In the genomic region with DNA sequence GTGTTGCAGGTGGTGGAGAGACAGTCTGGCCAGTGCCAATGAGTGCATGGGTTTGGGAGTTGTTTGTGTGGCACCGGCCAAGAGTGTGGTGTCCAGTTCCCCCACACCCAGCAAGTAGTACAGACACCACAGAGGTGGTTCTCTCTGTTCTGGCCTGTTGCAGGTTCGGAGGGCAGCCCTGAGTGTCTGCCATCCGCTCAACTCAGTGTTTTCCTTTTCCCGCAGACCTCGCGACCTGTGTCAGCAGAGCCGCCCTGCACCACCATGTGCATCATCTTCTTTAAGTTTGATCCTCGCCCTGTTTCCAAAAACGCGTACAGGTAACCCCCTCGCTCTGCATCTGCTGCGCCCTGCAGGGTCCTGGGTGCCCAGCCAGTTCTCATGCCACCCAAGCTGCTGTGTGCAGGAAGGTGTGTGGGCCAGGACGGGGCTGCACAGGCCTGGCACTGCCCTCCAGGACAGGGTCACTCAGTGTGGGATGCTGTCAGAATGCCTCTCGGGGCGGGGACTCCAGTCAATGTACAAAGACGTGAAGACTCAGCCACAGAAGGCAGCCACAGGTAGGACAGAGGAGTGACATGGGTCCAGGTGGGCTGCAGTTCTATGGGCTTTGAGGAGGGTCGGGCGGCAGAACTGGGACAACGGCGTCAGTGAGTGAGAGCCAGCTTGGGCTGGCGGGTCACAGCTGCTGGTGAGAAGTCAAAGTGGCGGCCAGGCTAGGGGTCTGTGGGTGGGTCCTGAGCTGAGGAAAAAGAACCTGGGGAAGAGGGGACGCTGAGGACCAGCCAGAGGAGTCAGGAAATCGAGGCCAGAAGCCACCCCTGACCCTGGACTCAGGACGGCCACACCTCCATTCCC, we compare ENCODE assay signal across 24 cellular contexts. TPM values are rescaled to one million over a fixed set of nuclear protein-coding genes. Genes with fewer than 3 reads are reported as not detected.
DNase-seq lines count a peak whose midpoint lies in the region; ATAC-seq and TF ChIP-seq lines count a peak whose summit lies in the region.
"Had no signal": no experiment of that assay in that cellular context is flagged by ENCODE, and none has a peak within 500 bp of the region (broad histone marks: within the 10 kb centered on the region; RNA-seq: fewer than 3 reads in every experiment).

No MANE protein-coding gene starts in this region.

- H3K36me3 ChIP-seq in DOHH2 (ENCODE audit: control insufficient read depth, low read length) = peaks cover 30% of the 10 kb centered on the region
- peaks cover 0 to 14% of the 10 kb centered on the region in 2 donors for H3K36me3 ChIP-seq in neuronal stem cell (replicated peaks in 1 of 2; ENCODE audit: control insufficient read depth in 2 of 2, insufficient read depth in 2 of 2, low read length in 2 of 2)
- H3K36me3 ChIP-seq: SJCRH30 had no signal

- peaks cover 15% of the 10 kb centered on the region for H3K4me1 Mint-ChIP-seq in activated CD8-positive, alpha-beta T cell treated with anti-CD3 and anti-CD28 coated beads for 36 hours (ENCODE audit: low read depth)
- H3K4me1 Mint-ChIP-seq in activated CD8-positive, alpha-beta T cell treated with anti-CD3 and anti-CD28 coated beads, Interleukin-2, amount 10 ng/mL, durations not matched to agents 7 days and 5 days (ENCODE audit: low read depth) = peaks cover 13% of the 10 kb centered on the region
- peaks cover 11% of the 10 kb centered on the region for H3K4me1 Mint-ChIP-seq in activated T-helper 17 cell treated with anti-CD3 and anti-CD28 coated beads, Interleukin-2, amount 50 U/mL, for 72 hours
- H3K4me1 Mint-ChIP-seq: GM23338 had no signal

- no peaks in the 10 kb centered on the region for H4K20me1 ChIP-seq in DOHH2 (ENCODE audit: control insufficient read depth, insufficient read depth, low read depth, low read length)

- ATAC-seq in activated CD8-positive, alpha-beta T cell treated with anti-CD3 and anti-CD28 coated beads for 36 hours = no peak
- no peak for ATAC-seq in activated CD8-positive, alpha-beta T cell treated with anti-CD3 and anti-CD28 coated beads, Interleukin-2, amount 10 ng/mL, durations not matched to agents 7 days and 5 days
- ATAC-seq in activated T-helper 17 cell treated with anti-CD3 and anti-CD28 coated beads, Interleukin-2, amount 50 U/mL, for 72 hours (replicated peaks) = no peak
- ATAC-seq: GM23338, Panc1, psoas muscle, T-cell had no signal

- H3K4me2 ChIP-seq in DOHH2 (ENCODE audit: low read length) (peak overlapping the region; percentile 65), neuronal stem cell (ENCODE audit: insufficient read depth, low read length, poor library complexity, severe bottlenecking) (no peak overlapping the region)
- H3K4me2 ChIP-seq: GM23338 had no signal

- H3K9me3 Mint-ChIP-seq in activated CD8-positive, alpha-beta T cell treated with anti-CD3 and anti-CD28 coated beads for 36 hours = no peaks in the 10 kb centered on the region
- H3K9me3 Mint-ChIP-seq in activated CD8-positive, alpha-beta T cell treated with anti-CD3 and anti-CD28 coated beads, Interleukin-2, amount 10 ng/mL, durations not matched to agents 7 days and 5 days (ENCODE audit: insufficient read depth) = no peaks in the 10 kb centered on the region
- H3K9me3 Mint-ChIP-seq in activated T-helper 17 cell treated with anti-CD3 and anti-CD28 coated beads, Interleukin-2, amount 50 U/mL, for 72 hours = no peaks in the 10 kb centered on the region
- H3K9me3 Mint-ChIP-seq: GM23338, T-cell had no signal

- H3K9me3 ChIP-seq in DOHH2 (ENCODE audit: control insufficient read depth, insufficient read depth, low read length) = peaks cover 8% of the 10 kb centered on the region; the same call in 1 of the 2 replicates
- H3K9me3 ChIP-seq in neuronal stem cell (replicated peaks in 1 of 2; ENCODE audit: control insufficient read depth in 2 of 2, insufficient read depth in 1 of 2, low read depth in 1 of 2, low read length in 2 of 2) = no peaks in the 10 kb centered on the region
- H3K9me3 ChIP-seq: psoas muscle, SJCRH30, suprapubic skin had no signal

- H2BK5ac ChIP-seq in neuronal stem cell (ENCODE audit: low read length) = no peak overlapping the region

- peak overlapping the region; percentile 39 for H3K9ac ChIP-seq in neuronal stem cell (ENCODE audit: low read depth, low read length, poor library complexity)

- no peak overlapping the region for H3K23ac ChIP-seq in neuronal stem cell (ENCODE audit: low read depth, low read length, poor library complexity)

- H3K4me1 ChIP-seq in DOHH2 (ENCODE audit: control insufficient read depth, low read length) (peaks cover 67% of the 10 kb centered on the region), neuronal stem cell (ENCODE audit: control insufficient read depth in 2 of 2, insufficient read depth in 1 of 2, low read depth in 1 of 2, low read length in 2 of 2) (no peaks in the 10 kb centered on the region)
- H3K4me1 ChIP-seq: SJCRH30 had no signal

- no CpG with 5 or more reads among the region's 25 CpGs for WGBS in neuronal stem cell (ENCODE audit: extremely low coverage in 2 of 2, insufficient read length in 2 of 2, insufficient replicate concordance in 1 of 2), 2 donors

- intact Hi-C loops in activated CD8-positive, alpha-beta T cell treated with anti-CD3 and anti-CD28 coated beads for 36 hours (cut with micrococcal nuclease) = no loop called here

- H2AK5ac ChIP-seq in neuronal stem cell (ENCODE audit: low read depth, low read length) = no peak overlapping the region

- TF ChIP-seq CTCF in activated CD8-positive, alpha-beta T cell treated with anti-CD3 and anti-CD28 coated beads for 36 hours (IDR thresholded peaks at IDR 0.05) = no peak
- no peak for TF ChIP-seq CTCF in DOHH2 (IDR thresholded peaks at IDR 0.05; ENCODE audit: low read depth, low read length, poor library complexity, severe bottlenecking)

- peaks cover 6% of the 10 kb centered on the region for H3K79me1 ChIP-seq in neuronal stem cell (ENCODE audit: low read depth, low read length)

- POLR2A ChIA-PET in activated CD8-positive, alpha-beta T cell treated with anti-CD3 and anti-CD28 coated beads for 36 hours (lab: Charles Lee) = no interaction called here
- POLR2A ChIA-PET in activated CD8-positive, alpha-beta T cell treated with anti-CD3 and anti-CD28 coated beads, Interleukin-2, amount 10 ng/mL, durations not matched to agents 7 days and 5 days (lab: Charles Lee) = no interaction called here

- H3F3A ChIP-seq in DOHH2 (ENCODE audit: control insufficient read depth, insufficient read depth) = peaks cover 8% of the 10 kb centered on the region; the same call in 1 of the 2 replicates

- H3K79me2 ChIP-seq in DOHH2 (ENCODE audit: control insufficient read depth, low read length) = peaks cover 37% of the 10 kb centered on the region

- peak overlapping the region; percentile 92; the same call in 1 of the 2 replicates for H3K27ac ChIP-seq in DOHH2 (ENCODE audit: low read depth, low read length)
- H3K27ac ChIP-seq in neuronal stem cell (replicated peaks; ENCODE audit: low read length) = no peak overlapping the region
- H3K27ac ChIP-seq: psoas muscle, SJCRH30, suprapubic skin had no signal

- H4K8ac ChIP-seq in neuronal stem cell (ENCODE audit: low read depth, low read length) = no peak overlapping the region

- no peak for DNase-seq in activated CD8-positive, alpha-beta T cell treated with anti-CD3 and anti-CD28 coated beads for 36 hours
- no peak for DNase-seq in activated CD8-positive, alpha-beta T cell treated with anti-CD3 and anti-CD28 coated beads, Interleukin-2, amount 10 ng/mL, durations not matched to agents 7 days and 5 days
- DNase-seq in neuronal stem cell (ENCODE audit: low spot score) (no peak), dermis blood vessel endothelial cell (no peak), kidney glomerular epithelial cell (lab: John Stamatoyannopoulos, UW) (no peak)
- no peak for DNase-seq in central memory CD4-positive, alpha-beta T cell
- DNase-seq: activated CD8-positive, alpha-beta memory T cell treated with anti-CD3 and anti-CD28 coated beads, Interleukin-2, amount 50 U/mL, for 4 hours; DMS79 treated with DMSO at 0.1 percent for 48 hours; KG1; MV-4-11; NCI-H187; NCI-H2171 treated with DMSO at 0.1 percent for 48 hours; NCI-H524; psoas muscle; SJCRH30; stimulated activated CD8-positive, alpha-beta memory T cell treated with anti-CD3 and anti-CD28 coated beads, Interleukin-4, amount 100 ng/mL, for 48 hours; T-cell had no signal

- peak overlapping the region; percentile 48 for H3K4me3 ChIP-seq in DOHH2 (ENCODE audit: low read length)
- H3K4me3 ChIP-seq in neuronal stem cell (ENCODE audit: low read length in 2 of 2) = peak overlapping the region in 1 of 2 donors; percentile 34
- H3K4me3 ChIP-seq: GM23338, lung, psoas muscle, SJCRH30, suprapubic skin had no signal

- no peak overlapping the region for H2BK12ac ChIP-seq in neuronal stem cell (ENCODE audit: low read length)

- no peak overlapping the region for H2AFZ ChIP-seq in neuronal stem cell (ENCODE audit: low read length)
- H2AFZ ChIP-seq: GM23338 had no signal

- H3K4me3 Mint-ChIP-seq in activated CD8-positive, alpha-beta T cell treated with anti-CD3 and anti-CD28 coated beads for 36 hours = no peak overlapping the region
- no peak overlapping the region for H3K4me3 Mint-ChIP-seq in activated CD8-positive, alpha-beta T cell treated with anti-CD3 and anti-CD28 coated beads, Interleukin-2, amount 10 ng/mL, durations not matched to agents 7 days and 5 days
- no peak overlapping the region for H3K4me3 Mint-ChIP-seq in activated T-helper 17 cell treated with anti-CD3 and anti-CD28 coated beads, Interleukin-2, amount 50 U/mL, for 72 hours
- H3K4me3 Mint-ChIP-seq: activated naive CD8-positive, alpha-beta T cell; GM23338; T-cell had no signal

- CTCF ChIA-PET in activated CD8-positive, alpha-beta T cell treated with anti-CD3 and anti-CD28 coated beads for 36 hours (lab: Charles Lee) = no interaction called here
- CTCF ChIA-PET in activated CD8-positive, alpha-beta T cell treated with anti-CD3 and anti-CD28 coated beads, Interleukin-2, amount 10 ng/mL, durations not matched to agents 7 days and 5 days (lab: Charles Lee) = no interaction called here

- peak overlapping the region; percentile 73 for H3K14ac ChIP-seq in neuronal stem cell (ENCODE audit: low read length)

- no peaks in the 10 kb centered on the region for H3K9me2 ChIP-seq in DOHH2 (replicated peaks; ENCODE audit: control insufficient read depth, low read length)

- H4K91ac ChIP-seq in neuronal stem cell (ENCODE audit: low read depth, low read length, poor library complexity) = peak overlapping the region; percentile 40

- H3K36me3 Mint-ChIP-seq in activated CD8-positive, alpha-beta T cell treated with anti-CD3 and anti-CD28 coated beads for 36 hours (ENCODE audit: low read depth) = no peaks in the 10 kb centered on the region
- peaks cover 14% of the 10 kb centered on the region for H3K36me3 Mint-ChIP-seq in activated CD8-positive, alpha-beta T cell treated with anti-CD3 and anti-CD28 coated beads, Interleukin-2, amount 10 ng/mL, durations not matched to agents 7 days and 5 days (ENCODE audit: low read depth)
- peaks cover 31% of the 10 kb centered on the region for H3K36me3 Mint-ChIP-seq in activated T-helper 17 cell treated with anti-CD3 and anti-CD28 coated beads, Interleukin-2, amount 50 U/mL, for 72 hours (ENCODE audit: low read depth)
- H3K36me3 Mint-ChIP-seq: activated naive CD8-positive, alpha-beta T cell had no signal

- no peaks in the 10 kb centered on the region for H3K27me3 Mint-ChIP-seq in activated CD8-positive, alpha-beta T cell treated with anti-CD3 and anti-CD28 coated beads for 36 hours
- H3K27me3 Mint-ChIP-seq in activated CD8-positive, alpha-beta T cell treated with anti-CD3 and anti-CD28 coated beads, Interleukin-2, amount 10 ng/mL, durations not matched to agents 7 days and 5 days (ENCODE audit: low read depth) = no peaks in the 10 kb centered on the region
- H3K27me3 Mint-ChIP-seq in activated T-helper 17 cell treated with anti-CD3 and anti-CD28 coated beads, Interleukin-2, amount 50 U/mL, for 72 hours = no peaks in the 10 kb centered on the region
- H3K27me3 Mint-ChIP-seq: activated naive CD8-positive, alpha-beta T cell; T-cell had no signal

- H3K27me3 ChIP-seq in DOHH2 (ENCODE audit: control insufficient read depth, low read length) (no peaks in the 10 kb centered on the region), neuronal stem cell (ENCODE audit: control insufficient read depth in 3 of 3, insufficient read depth in 3 of 3, low read depth in 1 of 3, low read length in 3 of 3) (no peaks in the 10 kb centered on the region)
- H3K27me3 ChIP-seq: SJCRH30, suprapubic skin had no signal

- no peak overlapping the region for H3K4ac ChIP-seq in neuronal stem cell (ENCODE audit: low read length)

- no peak overlapping the region for H3K18ac ChIP-seq in neuronal stem cell (ENCODE audit: low read length)

- no peak overlapping the region for H2BK15ac ChIP-seq in neuronal stem cell (ENCODE audit: low read length)

- no peak overlapping the region for H2BK120ac ChIP-seq in neuronal stem cell (ENCODE audit: low read depth, low read length)

- peak overlapping the region; percentile 17 for H3K27ac Mint-ChIP-seq in activated CD8-positive, alpha-beta T cell treated with anti-CD3 and anti-CD28 coated beads for 36 hours
- H3K27ac Mint-ChIP-seq in activated CD8-positive, alpha-beta T cell treated with anti-CD3 and anti-CD28 coated beads, Interleukin-2, amount 10 ng/mL, durations not matched to agents 7 days and 5 days = no peak overlapping the region
- peak overlapping the region; percentile 35 for H3K27ac Mint-ChIP-seq in activated T-helper 17 cell treated with anti-CD3 and anti-CD28 coated beads, Interleukin-2, amount 50 U/mL, for 72 hours
- H3K27ac Mint-ChIP-seq: activated naive CD8-positive, alpha-beta T cell; GM23338; T-cell had no signal

RNA-seq across cellular contexts. Expression of gene TANGO2, which starts 15.9 kb away (rescaled TPM):
- 10 to 100 TPM; 15.7 to 18.3 TPM for total RNA-seq in activated CD8-positive, alpha-beta T cell treated with anti-CD3 and anti-CD28 coated beads for 36 hours
- 10 to 100 TPM; 39.1 to 43.3 TPM for total RNA-seq in activated CD8-positive, alpha-beta T cell treated with anti-CD3 and anti-CD28 coated beads, Interleukin-2, amount 10 ng/mL, durations not matched to agents 7 days and 5 days
- 10 to 100 TPM; 19.3 to 28.2 TPM for total RNA-seq in activated T-helper 17 cell treated with anti-CD3 and anti-CD28 coated beads, Interleukin-2, amount 50 U/mL, for 72 hours
- polyA plus RNA-seq in neuronal stem cell (2013, experiment 1 of 2) = 4.9 TPM
- polyA plus RNA-seq in neuronal stem cell (2013, experiment 2 of 2) = 4.2 TPM
- 86.0 and 93.6 TPM in 2 replicates for total RNA-seq in dermis blood vessel endothelial cell

RNA-seq across cellular contexts. Expression of gene ARVCF, which starts 20.1 kb away (rescaled TPM):
- 1 to 10 TPM; 1.2 to 1.9 TPM for total RNA-seq in activated CD8-positive, alpha-beta T cell treated with anti-CD3 and anti-CD28 coated beads for 36 hours
- total RNA-seq in activated CD8-positive, alpha-beta T cell treated with anti-CD3 and anti-CD28 coated beads, Interleukin-2, amount 10 ng/mL, durations not matched to agents 7 days and 5 days = 1 to 10 TPM in 1 of 2 experiments, under 1 TPM in 1; 0.86 to 1.4 TPM
- total RNA-seq in activated T-helper 17 cell treated with anti-CD3 and anti-CD28 coated beads, Interleukin-2, amount 50 U/mL, for 72 hours = 1 to 10 TPM; 1.0 to 1.2 TPM
- polyA plus RNA-seq in neuronal stem cell (2013, experiment 1 of 2) = 35.3 TPM
- polyA plus RNA-seq in neuronal stem cell (2013, experiment 2 of 2) = 32.4 TPM
- 123 and 288 TPM in 2 replicates for total RNA-seq in dermis blood vessel endothelial cell

RNA-seq across cellular contexts. Expression of gene DGCR8, which starts 43.3 kb away (rescaled TPM):
- 10 to 100 TPM; 35.0 to 38.8 TPM for total RNA-seq in activated CD8-positive, alpha-beta T cell treated with anti-CD3 and anti-CD28 coated beads for 36 hours
- 10 to 100 TPM; 52.3 to 55.2 TPM for total RNA-seq in activated CD8-positive, alpha-beta T cell treated with anti-CD3 and anti-CD28 coated beads, Interleukin-2, amount 10 ng/mL, durations not matched to agents 7 days and 5 days
- 10 to 100 TPM; 42.8 to 43.2 TPM for total RNA-seq in activated T-helper 17 cell treated with anti-CD3 and anti-CD28 coated beads, Interleukin-2, amount 50 U/mL, for 72 hours
- 16.3 TPM for polyA plus RNA-seq in neuronal stem cell (2013, experiment 1 of 2)
- 16.3 TPM for polyA plus RNA-seq in neuronal stem cell (2013, experiment 2 of 2)
- 30.2 and 30.3 TPM in 2 replicates for total RNA-seq in dermis blood vessel endothelial cell

Comparison
In these comparisons a context has a peak if more than half of its experiments do, and no peak if none do; other contexts are left out.
1. RNA of gene ARVCF, which starts 20.1 kb away (total RNA-seq): 123 to 288 TPM in dermis blood vessel endothelial cell; 1.2 to 1.9 TPM in activated CD8-positive, alpha-beta T cell treated with anti-CD3 and anti-CD28 coated beads for 36 hours, 0.86 to 1.4 TPM in activated CD8-positive, alpha-beta T cell treated with anti-CD3 and anti-CD28 coated beads, Interleukin-2, amount 10 ng/mL, durations not matched to agents 7 days and 5 days and 1.0 to 1.2 TPM in activated T-helper 17 cell treated with anti-CD3 and anti-CD28 coated beads, Interleukin-2, amount 50 U/mL, for 72 hours; every median in the first group is over 10 times any median in the second.